8 cellular contexts compared by ENCODE assay signal in genomic region chr12:95942532-95943230, GRCh38. TPM values are rescaled to one million over a fixed set of nuclear protein-coding genes. Genes with fewer than 3 reads are reported as not detected.
DNase-seq lines count a peak whose midpoint lies in the region; ATAC-seq and TF ChIP-seq lines count a peak whose summit lies in the region.

TSS of gene CCDC38 (minus strand) at chr12:95942614. CDS start at chr12:95936509, 6,105 bp downstream.

- no peak within 1 kb of the TSS for H3K23ac ChIP-seq in mesendoderm (ENCODE audit: low read length)

- H2BK15ac ChIP-seq in mesendoderm (replicated peaks; ENCODE audit: low read depth): peak within 1 kb of the TSS; percentile 47

- H4K5ac ChIP-seq in mesendoderm (ENCODE audit: low read length): no peak within 1 kb of the TSS

- no peaks in the 10 kb centered on the region for H3K27me3 Mint-ChIP-seq in CD4-positive, alpha-beta T cell
- peaks cover 13% of the 10 kb centered on the region for H3K27me3 Mint-ChIP-seq in activated CD8-positive, alpha-beta T cell treated with anti-CD3 and anti-CD28 coated beads, Interleukin-2, amount 10 ng/mL, durations not matched to agents 7 days and 5 days (ENCODE audit: low read depth)
- no peaks in the 10 kb centered on the region for H3K27me3 Mint-ChIP-seq in effector memory CD8-positive, alpha-beta T cell

- H3K36me3 Mint-ChIP-seq in CD4-positive, alpha-beta T cell (ENCODE audit: low read depth): peaks cover 5% of the 10 kb centered on the region
- H3K36me3 Mint-ChIP-seq in activated CD8-positive, alpha-beta T cell treated with anti-CD3 and anti-CD28 coated beads, Interleukin-2, amount 10 ng/mL, durations not matched to agents 7 days and 5 days (ENCODE audit: low read depth): no peaks in the 10 kb centered on the region
- H3K36me3 Mint-ChIP-seq in effector memory CD8-positive, alpha-beta T cell (ENCODE audit: insufficient read depth): peaks cover 5% of the 10 kb centered on the region

- H3K79me1 ChIP-seq in mesendoderm (ENCODE audit: low read length): no peaks in the 10 kb centered on the region

- DNase-seq in CD4-positive, alpha-beta T cell: peak; percentile 70 to 81 (median 76)
- peak; percentile 95 for DNase-seq in NCI-H82 (lab: John Stamatoyannopoulos, UW)
- peak; percentile 90 for DNase-seq in activated CD8-positive, alpha-beta T cell treated with anti-CD3 and anti-CD28 coated beads, Interleukin-2, amount 10 ng/mL, durations not matched to agents 7 days and 5 days
- DNase-seq in effector memory CD8-positive, alpha-beta T cell: peak; percentile 70 to 73 (median 73)
- peak; percentile 75 for DNase-seq in mesendoderm
- DNase-seq in stimulated activated CD8-positive, alpha-beta memory T cell treated with anti-CD3 and anti-CD28 coated beads, Interleukin-15, amount 100 ng/mL, for 1 hour (ENCODE audit: low read depth): peak; percentile 57

- intact Hi-C loops in CD4-positive, alpha-beta T cell (cut with DNase I, micrococcal nuclease): loop anchor here (5.0 to 10.0 kb wide), 7 partner anchors 80 to 972 kb away; partner anchors contain the start of genes METAP2 (in 1 of the 2), NDUFA12 (in 1 of the 2) and SNRPF (in 1 of the 2)

- no peak within 1 kb of the TSS for H2AK5ac ChIP-seq in mesendoderm (ENCODE audit: low read length)

- H3K27me3 ChIP-seq in CD4-positive, alpha-beta T cell (ENCODE audit: control insufficient read depth, insufficient read depth, low read length): no peaks in the 10 kb centered on the region
- H3K27me3 ChIP-seq in mesendoderm (ENCODE audit: insufficient read depth, low read length, poor library complexity): no peaks in the 10 kb centered on the region

- POLR2A ChIA-PET in CD4-positive, alpha-beta T cell (lab: Charles Lee): interaction anchor here (0.6 to 3.1 kb wide), 13 partner anchors 12 to 965 kb away, joined by 3 to 14 read pairs (median 6); partner anchors contain the start of genes CDK17, HAL, LTA4H and METAP2
- POLR2A ChIA-PET in activated CD8-positive, alpha-beta T cell treated with anti-CD3 and anti-CD28 coated beads, Interleukin-2, amount 10 ng/mL, durations not matched to agents 7 days and 5 days (lab: Charles Lee): interaction anchor here (0.6 to 1.8 kb wide), 6 partner anchors 13 to 458 kb away, joined by 3 to 10 read pairs (median 5); partner anchors contain the start of genes CDK17 and LTA4H

- CTCF ChIA-PET in CD4-positive, alpha-beta T cell (lab: Charles Lee): interaction anchor here (1.4 to 3.6 kb wide), 2 partner anchors 10 to 24 kb away, joined by 3 to 16 read pairs; no protein-coding TSS in a partner anchor
- CTCF ChIA-PET in activated CD8-positive, alpha-beta T cell treated with anti-CD3 and anti-CD28 coated beads, Interleukin-2, amount 10 ng/mL, durations not matched to agents 7 days and 5 days (lab: Charles Lee): interaction anchor here (0.7 to 4.6 kb wide), 8 partner anchors 10 to 574 kb away, joined by 3 to 32 read pairs (median 7); partner anchors contain the start of gene CDK17

- peaks cover 10% of the 10 kb centered on the region for H3K4me1 Mint-ChIP-seq in CD4-positive, alpha-beta T cell (ENCODE audit: low read depth)
- peaks cover 10% of the 10 kb centered on the region for H3K4me1 Mint-ChIP-seq in activated CD8-positive, alpha-beta T cell treated with anti-CD3 and anti-CD28 coated beads, Interleukin-2, amount 10 ng/mL, durations not matched to agents 7 days and 5 days (ENCODE audit: low read depth)
- peaks cover 5 to 6% of the 10 kb centered on the region in 2 donors for H3K4me1 Mint-ChIP-seq in effector memory CD8-positive, alpha-beta T cell (ENCODE audit: low read depth in 2 of 2)

- no peak within 1 kb of the TSS for H2BK120ac ChIP-seq in mesendoderm (ENCODE audit: low read depth, low read length)

- H3K9me3 ChIP-seq in CD4-positive, alpha-beta T cell (ENCODE audit: control insufficient read depth, low read length): no peaks in the 10 kb centered on the region

- H3K4me3 ChIP-seq in mesendoderm (ENCODE audit: low read length): peak within 1 kb of the TSS; percentile 74

- peak within 1 kb of the TSS; percentile 80 for H3K9ac ChIP-seq in mesendoderm (ENCODE audit: low read length)

- no peak within 1 kb of the TSS for H2BK5ac ChIP-seq in mesendoderm (ENCODE audit: low read length)

- peak within 1 kb of the TSS; percentile 95 for H3K4ac ChIP-seq in mesendoderm (ENCODE audit: low read depth, low read length)

- no peaks in the 10 kb centered on the region for H3K4me1 ChIP-seq in mesendoderm (ENCODE audit: control insufficient read depth, low read depth, low read length)

- H3K9me3 Mint-ChIP-seq in CD4-positive, alpha-beta T cell: no peaks in the 10 kb centered on the region
- H3K9me3 Mint-ChIP-seq in activated CD8-positive, alpha-beta T cell treated with anti-CD3 and anti-CD28 coated beads, Interleukin-2, amount 10 ng/mL, durations not matched to agents 7 days and 5 days (ENCODE audit: insufficient read depth): no peaks in the 10 kb centered on the region
- no peaks in the 10 kb centered on the region for H3K9me3 Mint-ChIP-seq in effector memory CD8-positive, alpha-beta T cell

- peak; percentile 94 for ATAC-seq in CD4-positive, alpha-beta T cell (ENCODE audit: poor library complexity)
- ATAC-seq in GM19438 (IDR thresholded peaks at IDR 0.05; ENCODE audit: low read depth, unreplicated experiment) (peak; percentile 98), HG03558 (IDR thresholded peaks at IDR 0.05; ENCODE audit: extremely low read depth, unreplicated experiment) (peak; percentile 89)
- ATAC-seq in activated CD8-positive, alpha-beta T cell treated with anti-CD3 and anti-CD28 coated beads, Interleukin-2, amount 10 ng/mL, durations not matched to agents 7 days and 5 days: peak; percentile 97
- peak; percentile 93 for ATAC-seq in effector memory CD8-positive, alpha-beta T cell (replicated peaks)

- no peaks in the 10 kb centered on the region for H3K36me3 ChIP-seq in mesendoderm (ENCODE audit: control insufficient read depth, insufficient read depth, low read length)

- peak within 1 kb of the TSS; percentile 90 for H3K56ac ChIP-seq in mesendoderm (ENCODE audit: low read length)

- peak within 1 kb of the TSS; percentile 91 for H4K8ac ChIP-seq in mesendoderm (ENCODE audit: low read depth, low read length)

- H3K27ac Mint-ChIP-seq in CD4-positive, alpha-beta T cell: peak within 1 kb of the TSS; percentile 88
- H3K27ac Mint-ChIP-seq in activated CD8-positive, alpha-beta T cell treated with anti-CD3 and anti-CD28 coated beads, Interleukin-2, amount 10 ng/mL, durations not matched to agents 7 days and 5 days: peak within 1 kb of the TSS; percentile 84
- H3K27ac Mint-ChIP-seq in effector memory CD8-positive, alpha-beta T cell: peak within 1 kb of the TSS; percentile 93

- peak within 1 kb of the TSS; percentile 97 for H3K4me3 Mint-ChIP-seq in CD4-positive, alpha-beta T cell
- H3K4me3 Mint-ChIP-seq in activated CD8-positive, alpha-beta T cell treated with anti-CD3 and anti-CD28 coated beads, Interleukin-2, amount 10 ng/mL, durations not matched to agents 7 days and 5 days: peak within 1 kb of the TSS; percentile 84
- peak within 1 kb of the TSS; percentile 91 to 95 for H3K4me3 Mint-ChIP-seq in effector memory CD8-positive, alpha-beta T cell

- H3K79me2 ChIP-seq in mesendoderm (ENCODE audit: control insufficient read depth, insufficient read depth, low read length): no peaks in the 10 kb centered on the region

- no peak for TF ChIP-seq CTCF in CD4-positive, alpha-beta T cell (IDR thresholded peaks at IDR 0.05)

- peak within 1 kb of the TSS; percentile 61 for H3K27ac ChIP-seq in CD4-positive, alpha-beta T cell (ENCODE audit: low read depth, low read length)
- no peak within 1 kb of the TSS for H3K27ac ChIP-seq in mesendoderm (ENCODE audit: low read depth, low read length)

- peak within 1 kb of the TSS; percentile 98 for H3K18ac ChIP-seq in mesendoderm (ENCODE audit: low read length)

- WGBS in mesendoderm (ENCODE audit: extremely low coverage, insufficient coverage, low lambda C conversion rate): no CpG with 5 or more reads among the region's 40 CpGs

- peak within 1 kb of the TSS; percentile 73 for H3K4me2 ChIP-seq in mesendoderm (ENCODE audit: low read length)

RNA-seq across cellular contexts. Expression of gene CCDC38, which starts in this region (rescaled TPM):
- total RNA-seq in CD4-positive, alpha-beta T cell: under 1 TPM in 1 of 2 experiments, not detected in 1; 0.11 TPM
- total RNA-seq in activated CD8-positive, alpha-beta T cell treated with anti-CD3 and anti-CD28 coated beads, Interleukin-2, amount 10 ng/mL, durations not matched to agents 7 days and 5 days: not detected
- polyA plus RNA-seq in mesendoderm (2013, experiment 1 of 2): not detected
- polyA plus RNA-seq in mesendoderm (2013, experiment 2 of 2): not detected

Comparison
In these comparisons a context has a peak if more than half of its experiments do, and no peak if none do; other contexts are left out.
1. Peak in DNase-seq, ATAC-seq and H3K27ac ChIP-seq in CD4-positive, alpha-beta T cell; RNA of the gene not detected or under 1 TPM.
2. Peak in DNase-seq and ATAC-seq in activated CD8-positive, alpha-beta T cell treated with anti-CD3 and anti-CD28 coated beads, Interleukin-2, amount 10 ng/mL, durations not matched to agents 7 days and 5 days; RNA of the gene not detected or under 1 TPM.